8 cellular contexts compared by ENCODE assay signal in the genomic region with DNA sequence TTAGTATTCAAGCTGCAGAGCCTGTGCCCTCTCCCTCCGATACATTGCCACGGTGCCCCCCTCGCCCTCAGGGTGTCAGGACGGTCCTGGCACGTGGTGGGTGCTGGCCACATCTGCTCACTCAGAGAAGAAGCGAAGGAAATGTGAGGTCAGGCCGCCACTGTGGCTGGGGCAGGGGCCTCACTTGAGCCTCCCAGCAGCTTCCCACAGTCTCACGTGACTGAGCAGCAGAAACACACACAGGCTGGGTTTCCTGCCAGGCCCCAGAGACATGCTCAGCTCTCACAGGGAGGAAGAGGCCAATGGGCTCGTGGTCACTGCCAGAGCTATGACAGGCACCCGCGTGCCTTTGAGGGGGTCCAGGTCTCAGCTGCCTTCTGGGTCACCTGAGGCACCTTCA. TPM values are rescaled to one million over a fixed set of nuclear protein-coding genes. Genes with fewer than 3 reads are reported as not detected.
DNase-seq lines count a peak whose midpoint lies in the region; ATAC-seq and TF ChIP-seq lines count a peak whose summit lies in the region.

No MANE protein-coding gene starts in this region.

- no peaks in the 10 kb centered on the region for H3K9me3 Mint-ChIP-seq in activated T-helper 1 cell treated with anti-CD3 and anti-CD28 coated beads, Interleukin-12 subunit alpha, Interleukin-12 subunit beta, Interleukin-2, Interleukin-4 antibody, amounts not matched to agents 30 ng/mL and 10 ng/mL and 1 ng/mL, durations not matched to agents 14 hours and 24 hours and 36 hours

- H3K4me3 Mint-ChIP-seq in activated T-helper 1 cell treated with anti-CD3 and anti-CD28 coated beads, Interleukin-12 subunit alpha, Interleukin-12 subunit beta, Interleukin-2, Interleukin-4 antibody, amounts not matched to agents 30 ng/mL and 10 ng/mL and 1 ng/mL, durations not matched to agents 14 hours and 24 hours and 36 hours: no peak overlapping the region

- peaks cover 0 to 40% (median 22%) of the 10 kb centered on the region in 9 donors for H3K4me1 ChIP-seq in heart right ventricle

- no peak for TF ChIP-seq POLR2A in NB4 (IDR thresholded peaks at IDR 0.05; ENCODE audit: extremely low read depth, insufficient read length)

- H3K36me3 Mint-ChIP-seq in activated T-helper 1 cell treated with anti-CD3 and anti-CD28 coated beads, Interleukin-12 subunit alpha, Interleukin-12 subunit beta, Interleukin-2, Interleukin-4 antibody, amounts not matched to agents 30 ng/mL and 10 ng/mL and 1 ng/mL, durations not matched to agents 14 hours and 24 hours and 36 hours (ENCODE audit: low read depth): peaks cover 2% of the 10 kb centered on the region

- H3K27ac ChIP-seq in heart right ventricle: peak overlapping the region in 5 of 10 donors; percentile 35 to 85 (median 51)

- TF ChIP-seq CTCF in NB4 (IDR thresholded peaks at IDR 0.05; ENCODE audit: low read depth, low read length) (no peak), heart right ventricle (IDR thresholded peaks at IDR 0.05) (no peak)

- H3K36me3 ChIP-seq in heart right ventricle: no peaks in the 10 kb centered on the region

- H3K4me3 ChIP-seq in NB4 (ENCODE audit: low read depth, low read length): no peak overlapping the region
- H3K4me3 ChIP-seq in heart right ventricle: no peak overlapping the region

- 42 to 56% methylated on average over 11 of the region's 11 CpGs for WGBS in heart right ventricle, 2 donors

- H3K27ac Mint-ChIP-seq in activated T-helper 1 cell treated with anti-CD3 and anti-CD28 coated beads, Interleukin-12 subunit alpha, Interleukin-12 subunit beta, Interleukin-2, Interleukin-4 antibody, amounts not matched to agents 30 ng/mL and 10 ng/mL and 1 ng/mL, durations not matched to agents 14 hours and 24 hours and 36 hours: no peak overlapping the region

- intact Hi-C loops in activated T-helper 1 cell treated with anti-CD3 and anti-CD28 coated beads, Interleukin-12 subunit alpha, Interleukin-12 subunit beta, Interleukin-2, Interleukin-4 antibody, amounts not matched to agents 30 ng/mL and 10 ng/mL and 1 ng/mL, durations not matched to agents 14 hours and 24 hours and 36 hours (cut with micrococcal nuclease): no loop called here
- intact Hi-C loops in heart right ventricle (cut with DNase I): no loop called here

- peak; percentile 26 to 81 (median 70) for ATAC-seq in heart right ventricle
- ATAC-seq in GM18870 (IDR thresholded peaks at IDR 0.05; ENCODE audit: unreplicated experiment): no peak
- no peak for ATAC-seq in GM18861 (IDR thresholded peaks at IDR 0.05; ENCODE audit: unreplicated experiment)

- H3K27me3 ChIP-seq in heart right ventricle: peaks cover 0 to 12% (median 1%) of the 10 kb centered on the region in 7 donors

- DNase-seq in NB4 (ENCODE audit: low read depth): peak; percentile 80
- DNase-seq in activated T-helper 1 cell treated with anti-CD3 and anti-CD28 coated beads, Interleukin-12 subunit alpha, Interleukin-12 subunit beta, Interleukin-2, Interleukin-4 antibody, amounts not matched to agents 30 ng/mL and 10 ng/mL and 1 ng/mL, durations not matched to agents 14 hours and 24 hours and 36 hours (ENCODE audit: low spot score): peak; percentile 41
- peak; percentile 64 to 68 for DNase-seq in heart right ventricle
- peak; percentile 53 for DNase-seq in stimulated activated CD4-positive, alpha-beta T cell treated with anti-CD3 and anti-CD28 coated beads, Interleukin-15, amount 100 ng/mL, for 24 hours
- DNase-seq in HPDE6-E6E7 (ENCODE audit: extremely low spot score): no peak
- DNase-seq in NCI-H1417 (lab: John Stamatoyannopoulos, UW): no peak

- H3K9me3 ChIP-seq in heart right ventricle: no peaks in the 10 kb centered on the region

- peaks cover 43% of the 10 kb centered on the region for H3K4me1 Mint-ChIP-seq in activated T-helper 1 cell treated with anti-CD3 and anti-CD28 coated beads, Interleukin-12 subunit alpha, Interleukin-12 subunit beta, Interleukin-2, Interleukin-4 antibody, amounts not matched to agents 30 ng/mL and 10 ng/mL and 1 ng/mL, durations not matched to agents 14 hours and 24 hours and 36 hours (ENCODE audit: low read depth)

- peaks cover 9% of the 10 kb centered on the region for H3K27me3 Mint-ChIP-seq in activated T-helper 1 cell treated with anti-CD3 and anti-CD28 coated beads, Interleukin-12 subunit alpha, Interleukin-12 subunit beta, Interleukin-2, Interleukin-4 antibody, amounts not matched to agents 30 ng/mL and 10 ng/mL and 1 ng/mL, durations not matched to agents 14 hours and 24 hours and 36 hours (ENCODE audit: insufficient read depth)

RNA-seq across cellular contexts. Expression of a gene that starts 37.9 kb away (rescaled TPM):
- 19.7 and 21.6 TPM in 2 replicates for total RNA-seq in activated T-helper 1 cell treated with anti-CD3 and anti-CD28 coated beads, Interleukin-12 subunit alpha, Interleukin-12 subunit beta, Interleukin-2, Interleukin-4 antibody, amounts not matched to agents 30 ng/mL and 10 ng/mL and 1 ng/mL, durations not matched to agents 14 hours and 24 hours and 36 hours
- 1 to 10 TPM in 9 of 10 donors, under 1 TPM in 1; 0.96 to 4.8 (median 2.9) TPM for total RNA-seq in heart right ventricle
- 1 to 10 TPM; 2.8 to 3.4 TPM for polyA plus RNA-seq in heart right ventricle

Comparison
In these comparisons a context has a peak if more than half of its experiments do, and no peak if none do; other contexts are left out.
1. DNase-seq: peak in NB4 (single experiment), activated T-helper 1 cell treated with anti-CD3 and anti-CD28 coated beads, Interleukin-12 subunit alpha, Interleukin-12 subunit beta, Interleukin-2, Interleukin-4 antibody, amounts not matched to agents 30 ng/mL and 10 ng/mL and 1 ng/mL, durations not matched to agents 14 hours and 24 hours and 36 hours (single experiment), heart right ventricle (2 of 2) and stimulated activated CD4-positive, alpha-beta T cell treated with anti-CD3 and anti-CD28 coated beads, Interleukin-15, amount 100 ng/mL, for 24 hours (single experiment); none in HPDE6-E6E7 (single experiment) and NCI-H1417 (0 of 3).
2. ATAC-seq: peak in heart right ventricle (8 of 8); none in GM18870 (single experiment) and GM18861 (single experiment).